32 cellular contexts compared by ENCODE assay signal in the genomic region with DNA sequence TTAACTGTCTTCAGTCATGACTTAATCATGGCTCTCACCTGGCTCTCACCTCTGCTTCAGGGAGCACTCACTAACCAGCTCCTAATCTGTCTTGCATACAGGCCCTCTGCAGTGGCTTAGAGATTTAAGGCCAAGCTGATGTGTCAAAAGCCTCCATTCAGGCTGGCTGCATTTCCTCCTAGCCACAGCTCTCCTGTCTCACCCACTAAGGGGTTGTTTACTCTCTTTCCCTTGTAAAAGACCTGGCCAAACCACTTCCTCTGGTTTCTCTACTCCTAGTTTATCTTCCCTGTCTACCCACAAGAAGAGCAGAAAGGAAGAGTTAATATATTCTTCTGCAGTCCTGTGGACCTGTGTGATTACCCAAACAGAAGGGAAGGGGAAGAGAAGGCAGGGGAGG. TPM values are rescaled to one million over a fixed set of nuclear protein-coding genes. Genes with fewer than 3 reads are reported as not detected.
DNase-seq lines count a peak whose midpoint lies in the region; ATAC-seq, FAIRE-seq and TF ChIP-seq lines count a peak whose summit lies in the region.
"Had no signal": no experiment of that assay in that cellular context is flagged by ENCODE, and none has a peak within 500 bp of the region (broad histone marks: within the 10 kb centered on the region; RNA-seq: fewer than 3 reads in every experiment).

No MANE protein-coding gene starts in this region.

- H3K4me2 ChIP-seq in astrocyte (ENCODE audit: low read length) = no peak overlapping the region

- no peak overlapping the region for H2AFZ ChIP-seq in astrocyte (ENCODE audit: low read depth, low read length)

- H3K4me3 Mint-ChIP-seq in activated naive CD8-positive, alpha-beta T cell treated with anti-CD3 and anti-CD28 coated beads, Interleukin-2, amount 10 ng/mL, durations not matched to agents 7 days and 5 days = no peak overlapping the region
- no peak overlapping the region for H3K4me3 Mint-ChIP-seq in activated naive CD8-positive, alpha-beta T cell treated with anti-CD3 and anti-CD28 coated beads, Interleukin-2, amount 50 U/mL, for 24 hours
- H3K4me3 Mint-ChIP-seq in astrocyte (ENCODE audit: unreplicated experiment) = no peak overlapping the region
- H3K4me3 Mint-ChIP-seq: activated CD4-positive, alpha-beta memory T cell treated with anti-CD3 and anti-CD28 coated beads for 36 hours; activated naive CD4-positive, alpha-beta T cell treated with anti-CD3 and anti-CD28 coated beads, Interleukin-2, amount 50 U/mL, for 24 hours had no signal

- H3K27ac Mint-ChIP-seq in activated naive CD8-positive, alpha-beta T cell treated with anti-CD3 and anti-CD28 coated beads, Interleukin-2, amount 10 ng/mL, durations not matched to agents 7 days and 5 days = no peak overlapping the region
- no peak overlapping the region for H3K27ac Mint-ChIP-seq in activated naive CD8-positive, alpha-beta T cell treated with anti-CD3 and anti-CD28 coated beads, Interleukin-2, amount 50 U/mL, for 24 hours
- no peak overlapping the region for H3K27ac Mint-ChIP-seq in astrocyte (ENCODE audit: unreplicated experiment)
- H3K27ac Mint-ChIP-seq: activated CD4-positive, alpha-beta memory T cell treated with anti-CD3 and anti-CD28 coated beads for 36 hours; activated naive CD4-positive, alpha-beta T cell treated with anti-CD3 and anti-CD28 coated beads, Interleukin-2, amount 50 U/mL, for 24 hours; activated T-helper 2 cell treated with anti-CD3 and anti-CD28 coated beads, Interferon-gamma antibody, Interleukin-2, Interleukin-4, amounts not matched to agents 10 μg/mL and 5 μg/mL and 100 μg/mL, durations not matched to agents 14 hours and 24 hours and 36 hours; CD4-positive, alpha-beta memory T cell had no signal

- intact Hi-C loops in prostate gland (cut with DNase I) (no loop called here), pancreas (cut with DNase I) (no loop called here)

- no peak for TF ChIP-seq POLR2A in prostate gland (IDR thresholded peaks at IDR 0.05)

- H3K4me1 ChIP-seq in astrocyte (ENCODE audit: insufficient read depth, low read length) = no peaks in the 10 kb centered on the region
- no peaks in the 10 kb centered on the region for H3K4me1 ChIP-seq in prostate gland (replicated peaks)
- H3K4me1 ChIP-seq in pancreas = no peaks in the 10 kb centered on the region
- H3K4me1 ChIP-seq: right lobe of liver, spleen, testis had no signal

- peaks cover 4% of the 10 kb centered on the region for H3K27me3 ChIP-seq in astrocyte (ENCODE audit: insufficient read depth, low read length)
- peaks cover 5% of the 10 kb centered on the region for H3K27me3 ChIP-seq in prostate gland (replicated peaks; ENCODE audit: insufficient read depth)
- peaks cover 0 to 13% (median 1%) of the 10 kb centered on the region in 4 donors for H3K27me3 ChIP-seq in pancreas
- H3K27me3 ChIP-seq: right lobe of liver, testis had no signal

- POLR2A ChIA-PET in activated naive CD8-positive, alpha-beta T cell treated with anti-CD3 and anti-CD28 coated beads, Interleukin-2, amount 10 ng/mL, durations not matched to agents 7 days and 5 days (lab: Charles Lee) = no interaction called here

- no peak for TF ChIP-seq CTCF in astrocyte (IDR thresholded peaks at IDR 0.05; ENCODE audit: insufficient read depth, low read depth, low read length)
- no peak for TF ChIP-seq CTCF in prostate gland (IDR thresholded peaks at IDR 0.05)
- no peak for TF ChIP-seq CTCF in pancreas (IDR thresholded peaks at IDR 0.05)

- H3K9ac ChIP-seq in astrocyte (ENCODE audit: low read length) = no peak overlapping the region

- peak; percentile 45 for ATAC-seq in activated naive CD8-positive, alpha-beta T cell treated with anti-CD3 and anti-CD28 coated beads, Interleukin-2, amount 10 ng/mL, durations not matched to agents 7 days and 5 days (ENCODE audit: low read depth)
- ATAC-seq in activated naive CD8-positive, alpha-beta T cell treated with anti-CD3 and anti-CD28 coated beads, Interleukin-2, amount 50 U/mL, for 24 hours = no peak
- ATAC-seq in pancreas (no peak), HG03095 (IDR thresholded peaks at IDR 0.05; ENCODE audit: unreplicated experiment) (no peak)
- ATAC-seq: right lobe of liver; SK-N-SH treated with all-trans-retinoic acid at 6 μM for 48 hours; stimulated activated naive CD8-positive, alpha-beta T cell treated with anti-CD3 and anti-CD28 coated beads, Interleukin-15, Interleukin-2, amounts not matched to agents 100 U/mL and 50 U/mL, for 24 hours had no signal

- FAIRE-seq in astrocyte (lab: Jason Lieb, UNC) (no peak), pancreas (lab: Jason Lieb, UNC) (no peak)
- FAIRE-seq: A204.1, endothelial cell of umbilical vein, GM12891, urothelium cell line had no signal

- no peaks in the 10 kb centered on the region for H4K20me1 ChIP-seq in astrocyte (ENCODE audit: insufficient read depth, low read length)

- peaks cover 1% of the 10 kb centered on the region for H3K9me3 Mint-ChIP-seq in activated naive CD8-positive, alpha-beta T cell treated with anti-CD3 and anti-CD28 coated beads, Interleukin-2, amount 10 ng/mL, durations not matched to agents 7 days and 5 days
- peaks cover 4% of the 10 kb centered on the region for H3K9me3 Mint-ChIP-seq in activated naive CD8-positive, alpha-beta T cell treated with anti-CD3 and anti-CD28 coated beads, Interleukin-2, amount 50 U/mL, for 24 hours
- H3K9me3 Mint-ChIP-seq in astrocyte (ENCODE audit: unreplicated experiment) = peaks cover 4% of the 10 kb centered on the region
- H3K9me3 Mint-ChIP-seq: activated CD4-positive, alpha-beta memory T cell treated with anti-CD3 and anti-CD28 coated beads for 36 hours; activated T-helper 2 cell treated with anti-CD3 and anti-CD28 coated beads, Interferon-gamma antibody, Interleukin-2, Interleukin-4, amounts not matched to agents 10 μg/mL and 5 μg/mL and 100 μg/mL, durations not matched to agents 14 hours and 24 hours and 36 hours had no signal

- H3K27ac ChIP-seq in astrocyte (ENCODE audit: low read depth, low read length) = no peak overlapping the region
- H3K27ac ChIP-seq in prostate gland = no peak overlapping the region
- no peak overlapping the region for H3K27ac ChIP-seq in pancreas
- H3K27ac ChIP-seq: right lobe of liver, spleen, testis had no signal

- H3K9me3 ChIP-seq in astrocyte (ENCODE audit: insufficient read depth, low read depth, low read length) (no peaks in the 10 kb centered on the region), prostate gland (no peaks in the 10 kb centered on the region), pancreas (no peaks in the 10 kb centered on the region)
- H3K9me3 ChIP-seq: right lobe of liver, testis had no signal

- no peaks in the 10 kb centered on the region for H3K36me3 ChIP-seq in astrocyte (ENCODE audit: insufficient read depth, low read length)
- no peaks in the 10 kb centered on the region for H3K36me3 ChIP-seq in prostate gland
- H3K36me3 ChIP-seq in pancreas = no peaks in the 10 kb centered on the region
- H3K36me3 ChIP-seq: right lobe of liver, spleen had no signal

- H3K4me1 Mint-ChIP-seq in activated naive CD8-positive, alpha-beta T cell treated with anti-CD3 and anti-CD28 coated beads, Interleukin-2, amount 10 ng/mL, durations not matched to agents 7 days and 5 days = peaks cover 17% of the 10 kb centered on the region
- H3K4me1 Mint-ChIP-seq in activated naive CD8-positive, alpha-beta T cell treated with anti-CD3 and anti-CD28 coated beads, Interleukin-2, amount 50 U/mL, for 24 hours = peaks cover 7% of the 10 kb centered on the region
- no peaks in the 10 kb centered on the region for H3K4me1 Mint-ChIP-seq in astrocyte (ENCODE audit: low read depth, unreplicated experiment)

- H3K27me3 Mint-ChIP-seq in activated naive CD8-positive, alpha-beta T cell treated with anti-CD3 and anti-CD28 coated beads, Interleukin-2, amount 10 ng/mL, durations not matched to agents 7 days and 5 days = peaks cover 17% of the 10 kb centered on the region
- H3K27me3 Mint-ChIP-seq in activated naive CD8-positive, alpha-beta T cell treated with anti-CD3 and anti-CD28 coated beads, Interleukin-2, amount 50 U/mL, for 24 hours = peaks cover 8% of the 10 kb centered on the region
- H3K27me3 Mint-ChIP-seq in astrocyte (ENCODE audit: low read depth, unreplicated experiment) = peaks cover 51% of the 10 kb centered on the region

- H3K4me3 ChIP-seq in astrocyte (ENCODE audit: insufficient read depth, low read depth, low read length) (no peak overlapping the region), prostate gland (no peak overlapping the region), pancreas (no peak overlapping the region)
- H3K4me3 ChIP-seq: right lobe of liver, spleen, testis had no signal

- no peaks in the 10 kb centered on the region for H3K79me2 ChIP-seq in astrocyte (ENCODE audit: insufficient read depth, low read length)

- H3K36me3 Mint-ChIP-seq in activated naive CD8-positive, alpha-beta T cell treated with anti-CD3 and anti-CD28 coated beads, Interleukin-2, amount 10 ng/mL, durations not matched to agents 7 days and 5 days = no peaks in the 10 kb centered on the region
- H3K36me3 Mint-ChIP-seq in activated naive CD8-positive, alpha-beta T cell treated with anti-CD3 and anti-CD28 coated beads, Interleukin-2, amount 50 U/mL, for 24 hours (ENCODE audit: low read depth) = peaks cover 2% of the 10 kb centered on the region
- H3K36me3 Mint-ChIP-seq in astrocyte (ENCODE audit: low read depth, unreplicated experiment) = no peaks in the 10 kb centered on the region
- H3K36me3 Mint-ChIP-seq: activated CD4-positive, alpha-beta memory T cell treated with anti-CD3 and anti-CD28 coated beads for 36 hours; activated naive CD4-positive, alpha-beta T cell treated with anti-CD3 and anti-CD28 coated beads, Interleukin-2, amount 50 U/mL, for 24 hours; CD4-positive, alpha-beta memory T cell had no signal

- no peak for DNase-seq in activated naive CD8-positive, alpha-beta T cell treated with anti-CD3 and anti-CD28 coated beads, Interleukin-2, amount 10 ng/mL, durations not matched to agents 7 days and 5 days
- no peak for DNase-seq in activated naive CD8-positive, alpha-beta T cell treated with anti-CD3 and anti-CD28 coated beads, Interleukin-2, amount 50 U/mL, for 24 hours
- peak; percentile 66 for DNase-seq in NCI-H2029 (lab: John Stamatoyannopoulos, UW)
- DNase-seq in astrocyte (ENCODE audit: low read depth) = peak; percentile 33
- peak; percentile 76 for DNase-seq in prostate gland (ENCODE audit: low spot score)
- no peak for DNase-seq in pancreas
- no peak for DNase-seq in NCI-H1105 (lab: John Stamatoyannopoulos, UW)
- DNase-seq: activated CD4-positive, alpha-beta memory T cell treated with anti-CD3 and anti-CD28 coated beads for 36 hours; activated CD4-positive, alpha-beta T cell treated with anti-CD3 and anti-CD28 coated beads for 1 hour; CD4-positive, alpha-beta memory T cell; H7; hippocampal formation; mesenchymal stem cell; NCI-H1436 treated with DMSO at 0.1 percent for 48 hours; NCI-H2107; NCI-H446; right lobe of liver; spleen; stimulated activated CD4-positive, alpha-beta T cell treated with anti-CD3 and anti-CD28 coated beads, Interleukin-2, amount 100 ng/mL, for 24 hours; stimulated activated naive CD8-positive, alpha-beta T cell treated with anti-CD3 and anti-CD28 coated beads, Interleukin-15, Interleukin-2, amounts not matched to agents 100 U/mL and 50 U/mL, for 24 hours; testis had no signal

RNA-seq across cellular contexts. Expression of gene ASIC2, which starts 9.3 kb away (rescaled TPM):
- total RNA-seq in activated naive CD8-positive, alpha-beta T cell treated with anti-CD3 and anti-CD28 coated beads, Interleukin-2, amount 10 ng/mL, durations not matched to agents 7 days and 5 days = not detected
- total RNA-seq in astrocyte = 0.36 TPM in 1 of 2 replicates, not detected in the other
- 1 to 10 TPM in 1 of 2 donors, not detected in 1; 3.2 TPM for total RNA-seq in prostate gland
- total RNA-seq in pancreas = under 1 TPM in 2 of 6 donors, not detected in 4; 0.09 TPM
- polyA plus RNA-seq in pancreas = under 1 TPM in 1 of 2 donors, not detected in 1; 0.14 TPM
- total RNA-seq: activated CD4-positive, alpha-beta memory T cell treated with anti-CD3 and anti-CD28 coated beads for 36 hours; activated T-helper 2 cell treated with anti-CD3 and anti-CD28 coated beads, Interferon-gamma antibody, Interleukin-2, Interleukin-4, amounts not matched to agents 10 μg/mL and 5 μg/mL and 100 μg/mL, durations not matched to agents 14 hours and 24 hours and 36 hours; bronchial epithelial cell; CD4-positive, alpha-beta memory T cell; endothelial cell of umbilical vein; OCI-LY7; posterior vena cava; spleen had no signal
- polyA plus RNA-seq: CD4-positive, alpha-beta memory T cell; endothelial cell of umbilical vein; spleen had no signal

Comparison
In these comparisons a context has a peak if more than half of its experiments do, and no peak if none do; other contexts are left out.
1. DNase-seq: peak in NCI-H2029 (single experiment), astrocyte (single experiment) and prostate gland (single experiment); none in activated naive CD8-positive, alpha-beta T cell treated with anti-CD3 and anti-CD28 coated beads, Interleukin-2, amount 10 ng/mL, durations not matched to agents 7 days and 5 days (single experiment), activated naive CD8-positive, alpha-beta T cell treated with anti-CD3 and anti-CD28 coated beads, Interleukin-2, amount 50 U/mL, for 24 hours (single experiment), pancreas (0 of 6) and NCI-H1105 (single experiment).